Comparison of ENCODE assay signal across 19 cellular contexts in the genomic region with DNA sequence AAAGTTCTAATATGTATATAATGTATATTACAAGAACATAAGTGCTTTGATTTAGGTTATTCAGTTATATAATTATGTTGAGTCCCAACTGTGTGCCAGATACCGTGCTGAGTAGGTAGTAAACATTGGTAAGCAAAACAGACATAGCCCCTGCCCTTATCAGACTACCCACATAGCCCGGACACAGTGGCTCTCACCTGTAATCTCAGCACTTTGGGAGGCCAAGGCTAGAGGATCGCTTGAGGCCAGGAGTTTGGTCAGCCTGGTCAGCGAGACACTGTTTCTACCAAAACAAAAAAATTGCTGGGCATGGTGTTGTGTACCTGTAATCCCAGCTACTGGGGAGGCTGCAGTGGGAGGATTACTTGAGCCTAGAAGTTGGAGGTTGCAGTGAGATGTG.
"Had no signal": no experiment of that assay in that cellular context is flagged by ENCODE, and none has a peak within 500 bp of the region (broad histone marks: within the 10 kb centered on the region; RNA-seq: fewer than 3 reads in every experiment).

No MANE protein-coding gene starts in this region.

- H3K9me3 Mint-ChIP-seq: activated B cell treated with CpG ODN at 0.5 μM for 24 hours; activated CD4-positive, alpha-beta memory T cell treated with anti-CD3 and anti-CD28 coated beads for 36 hours; activated naive CD4-positive, alpha-beta T cell treated with anti-CD3 and anti-CD28 coated beads for 36 hours; activated T-cell treated with anti-CD3 and anti-CD28 coated beads, Interleukin-2, amount 50 U/mL, for 4 hours; dendritic cell treated with granulocyte-macrophage colony-stimulating factor and Interleukin-4, amounts not matched to agents 40 ng/mL and 50 ng/mL, for 4 days; neural progenitor cell; stimulated activated naive CD8-positive, alpha-beta T cell treated with anti-CD3 and anti-CD28 coated beads, Interleukin-15, amount 100 ng/mL, for 72 hours had no signal

- H3K27ac ChIP-seq: breast epithelium, neural progenitor cell, ovary, SJCRH30, suprapubic skin, upper lobe of left lung had no signal

- H2AFZ ChIP-seq: neural progenitor cell had no signal

- DNase-seq: activated B cell treated with CpG ODN at 0.5 μM for 24 hours; activated CD4-positive, alpha-beta memory T cell treated with anti-CD3 and anti-CD28 coated beads for 36 hours; activated CD4-positive, alpha-beta T cell treated with anti-CD3 and anti-CD28 coated beads for 4 hours; activated naive CD4-positive, alpha-beta T cell treated with anti-CD3 and anti-CD28 coated beads for 36 hours; activated T-cell treated with anti-CD3 and anti-CD28 coated beads, Interleukin-2, amount 50 U/mL, for 4 hours; aorta; cerebellar nuclear complex; effector CD8-positive, alpha-beta T cell; left ventricle myocardium superior; ovary; sigmoid colon; SJCRH30; stimulated activated naive CD8-positive, alpha-beta T cell treated with anti-CD3 and anti-CD28 coated beads, Interleukin-15, amount 100 ng/mL, for 72 hours; upper lobe of left lung had no signal

- H3K36me3 ChIP-seq: breast epithelium, ovary had no signal

- H3K4me3 Mint-ChIP-seq: activated CD4-positive, alpha-beta memory T cell treated with anti-CD3 and anti-CD28 coated beads for 36 hours; activated naive CD4-positive, alpha-beta T cell treated with anti-CD3 and anti-CD28 coated beads for 36 hours; activated T-cell treated with anti-CD3 and anti-CD28 coated beads, Interleukin-2, amount 50 U/mL, for 4 hours; dendritic cell treated with granulocyte-macrophage colony-stimulating factor and Interleukin-4, amounts not matched to agents 40 ng/mL and 50 ng/mL, for 4 days; neural progenitor cell; stimulated activated naive CD8-positive, alpha-beta T cell treated with anti-CD3 and anti-CD28 coated beads, Interleukin-15, amount 100 ng/mL, for 72 hours had no signal

- H3K4me3 ChIP-seq: breast epithelium, neural progenitor cell, ovary, sigmoid colon, SJCRH30, suprapubic skin, upper lobe of left lung had no signal

- ATAC-seq: activated T-cell treated with anti-CD3 and anti-CD28 coated beads, Interleukin-2, amount 50 U/mL, for 4 hours; left ventricle myocardium superior; stimulated activated naive CD8-positive, alpha-beta T cell treated with anti-CD3 and anti-CD28 coated beads, Interleukin-15, amount 100 ng/mL, for 72 hours had no signal

- H3K9ac ChIP-seq: neural progenitor cell had no signal

- H3K27me3 ChIP-seq: breast epithelium, neural progenitor cell, ovary, sigmoid colon, SJCRH30, suprapubic skin, upper lobe of left lung had no signal

- H3K27me3 Mint-ChIP-seq: activated B cell treated with CpG ODN at 0.5 μM for 24 hours; activated CD4-positive, alpha-beta memory T cell treated with anti-CD3 and anti-CD28 coated beads for 36 hours; dendritic cell treated with granulocyte-macrophage colony-stimulating factor and Interleukin-4, amounts not matched to agents 40 ng/mL and 50 ng/mL, for 4 days; stimulated activated naive CD8-positive, alpha-beta T cell treated with anti-CD3 and anti-CD28 coated beads, Interleukin-15, amount 100 ng/mL, for 72 hours had no signal

- H3K27ac Mint-ChIP-seq: activated B cell treated with CpG ODN at 0.5 μM for 24 hours; activated CD4-positive, alpha-beta memory T cell treated with anti-CD3 and anti-CD28 coated beads for 36 hours; activated naive CD4-positive, alpha-beta T cell treated with anti-CD3 and anti-CD28 coated beads for 36 hours; neural progenitor cell had no signal

- H3K4me1 ChIP-seq: neural progenitor cell had no signal

- FAIRE-seq: endothelial cell of umbilical vein had no signal

- H3K9me3 ChIP-seq: breast epithelium, ovary, sigmoid colon, SJCRH30, suprapubic skin, upper lobe of left lung had no signal

- H3K4me2 ChIP-seq: neural progenitor cell had no signal
